1 cellular context compared by ENCODE assay signal in genomic region chr5:61290815-61291214, GRCh38.
TF ChIP-seq lines count a peak whose summit lies in the region.

No MANE protein-coding gene starts in this region.

TF ChIP-seq in HepG2, 621 proteins besides CTCF, POLR2A, EP300 and RAD21 (continued from another document):
- TF ChIP-seq ZBED4 (CRISPR knock-in tag; IDR thresholded peaks at IDR 0.05; ENCODE audit: borderline replicate concordance) (no peak), KDM1A (CRISPR knock-in tag; IDR thresholded peaks at IDR 0.05) (no peak), ZNF546 (CRISPR knock-in tag; conservative IDR thresholded peaks at IDR 0.05) (no peak)
